26 cellular contexts compared by ENCODE assay signal in the genomic region with DNA sequence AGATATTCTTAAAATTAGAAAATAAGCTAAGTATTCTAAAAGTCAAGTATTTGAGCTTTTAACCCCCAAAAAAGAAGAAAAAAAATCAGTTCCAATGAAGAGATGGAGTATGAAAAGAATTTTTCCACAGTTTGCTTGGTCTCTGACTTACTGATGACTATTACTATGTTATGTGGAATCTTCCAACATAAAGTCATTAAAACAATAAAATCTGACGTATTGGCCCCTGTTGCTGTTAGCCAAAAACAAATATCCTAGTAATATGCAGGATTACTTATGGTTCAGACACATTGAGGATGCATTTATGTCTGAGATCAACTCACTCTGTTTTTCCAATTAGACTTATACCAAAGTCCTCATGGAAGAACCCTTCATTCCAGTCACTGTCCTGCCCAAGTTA.
DNase-seq lines count a peak whose midpoint lies in the region; ATAC-seq and TF ChIP-seq lines count a peak whose summit lies in the region.
"Had no signal": no experiment of that assay in that cellular context is flagged by ENCODE, and none has a peak within 500 bp of the region (broad histone marks: within the 10 kb centered on the region; RNA-seq: fewer than 3 reads in every experiment).

No MANE protein-coding gene starts in this region.

- H3K27me3 ChIP-seq in duodenal mucosa (ENCODE audit: control insufficient read depth in 1 of 2, insufficient read depth in 2 of 2, low read length in 2 of 2): no peaks in the 10 kb centered on the region
- H3K27me3 ChIP-seq: foreskin keratinocyte, sigmoid colon had no signal

- H3K27ac ChIP-seq in duodenal mucosa (ENCODE audit: low read depth, low read length): peak overlapping the region; percentile 43
- H3K27ac ChIP-seq: C4-2B, foreskin keratinocyte, parathyroid adenoma, sigmoid colon had no signal

- no peaks in the 10 kb centered on the region for H3K4me1 ChIP-seq in duodenal mucosa (ENCODE audit: control insufficient read depth in 1 of 2, insufficient read depth in 2 of 2, low read length in 2 of 2)
- H3K4me1 ChIP-seq: foreskin keratinocyte, HAP-1, parathyroid adenoma, sigmoid colon had no signal

- no peak overlapping the region for H3K4me3 ChIP-seq in duodenal mucosa (ENCODE audit: low read depth in 1 of 2, low read length in 2 of 2)
- H3K4me3 ChIP-seq: HAP-1, sigmoid colon had no signal

- no peak overlapping the region for H3K9ac ChIP-seq in duodenal mucosa (ENCODE audit: low read depth in 1 of 2, low read length in 2 of 2)
- H3K9ac ChIP-seq: parathyroid adenoma had no signal

- H3K36me3 ChIP-seq in duodenal mucosa (ENCODE audit: control insufficient read depth in 1 of 2, insufficient read depth in 2 of 2, low read length in 2 of 2): no peaks in the 10 kb centered on the region
- H3K36me3 ChIP-seq: HAP-1, sigmoid colon had no signal

- no peaks in the 10 kb centered on the region for H3K9me3 ChIP-seq in duodenal mucosa (ENCODE audit: control insufficient read depth in 1 of 2, low read length in 2 of 2)
- H3K9me3 ChIP-seq: HAP-1, sigmoid colon had no signal

- peak; percentile 48 for ATAC-seq in SK-N-SH treated with all-trans-retinoic acid at 6 μM for 48 hours
- ATAC-seq: activated CD8-positive, alpha-beta memory T cell treated with anti-CD3 and anti-CD28 coated beads, Interleukin-2, amount 10 ng/mL, durations not matched to agents 7 days and 5 days; activated naive CD8-positive, alpha-beta T cell treated with anti-CD3 and anti-CD28 coated beads, Interleukin-2, amount 50 U/mL, for 24 hours; naive thymus-derived CD8-positive, alpha-beta T cell had no signal

- DNase-seq in ELR (ENCODE audit: low read depth): peak; percentile 65
- DNase-seq in stromal cell of bone marrow (ENCODE audit: low read depth): peak; percentile 62
- DNase-seq in Ammon's horn (ENCODE audit: low spot score): no peak
- DNase-seq in NCI-H446 treated with DMSO at 0.1 percent for 48 hours (lab: John Stamatoyannopoulos, UW): no peak
- no peak for DNase-seq in NCI-H2107 (lab: John Stamatoyannopoulos, UW)
- no peak for DNase-seq in DMS153 treated with DMSO at 0.1 percent for 48 hours (lab: John Stamatoyannopoulos, UW; ENCODE audit: unreplicated experiment)
- DNase-seq: activated CD4-positive, alpha-beta T cell treated with anti-CD3 and anti-CD28 coated beads for 48 hours; activated CD8-positive, alpha-beta memory T cell treated with anti-CD3 and anti-CD28 coated beads, Interleukin-2, amount 10 ng/mL, durations not matched to agents 7 days and 5 days; activated naive CD8-positive, alpha-beta T cell treated with anti-CD3 and anti-CD28 coated beads, Interleukin-2, amount 50 U/mL, for 24 hours; cerebellar nuclear complex; GDM1; hippocampal formation; mesendoderm; MM.1S; naive thymus-derived CD8-positive, alpha-beta T cell; NCI-H187; RPMI8226; sigmoid colon; stimulated activated CD4-positive, alpha-beta T cell treated with anti-CD3 and anti-CD28 coated beads, Interleukin-1b, Interleukin-23, amount 100 ng/mL, for 48 hours; SW 1271 had no signal

TF ChIP-seq in SK-N-SH treated with all-trans-retinoic acid at 6 μM for 48 hours, 23 proteins besides CTCF, POLR2A, EP300 and RAD21:
- no peak for TF ChIP-seq OSR1 (CRISPR knock-in tag; IDR thresholded peaks at IDR 0.05)
- TF ChIP-seq ZNF8 (CRISPR knock-in tag; IDR thresholded peaks at IDR 0.05): no peak
- TF ChIP-seq, protein P1, sequence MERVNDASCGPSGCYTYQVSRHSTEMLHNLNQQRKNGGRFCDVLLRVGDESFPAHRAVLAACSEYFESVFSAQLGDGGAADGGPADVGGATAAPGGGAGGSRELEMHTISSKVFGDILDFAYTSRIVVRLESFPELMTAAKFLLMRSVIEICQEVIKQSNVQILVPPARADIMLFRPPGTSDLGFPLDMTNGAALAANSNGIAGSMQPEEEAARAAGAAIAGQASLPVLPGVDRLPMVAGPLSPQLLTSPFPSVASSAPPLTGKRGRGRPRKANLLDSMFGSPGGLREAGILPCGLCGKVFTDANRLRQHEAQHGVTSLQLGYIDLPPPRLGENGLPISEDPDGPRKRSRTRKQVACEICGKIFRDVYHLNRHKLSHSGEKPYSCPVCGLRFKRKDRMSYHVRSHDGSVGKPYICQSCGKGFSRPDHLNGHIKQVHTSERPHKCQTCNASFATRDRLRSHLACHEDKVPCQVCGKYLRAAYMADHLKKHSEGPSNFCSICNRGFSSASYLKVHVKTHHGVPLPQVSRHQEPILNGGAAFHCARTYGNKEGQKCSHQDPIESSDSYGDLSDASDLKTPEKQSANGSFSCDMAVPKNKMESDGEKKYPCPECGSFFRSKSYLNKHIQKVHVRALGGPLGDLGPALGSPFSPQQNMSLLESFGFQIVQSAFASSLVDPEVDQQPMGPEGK (CRISPR knock-in tag; IDR thresholded peaks at IDR 0.05; ENCODE audit: borderline replicate concordance): no peak
- no peak for TF ChIP-seq ZNF70 (CRISPR knock-in tag; IDR thresholded peaks at IDR 0.05)
- no peak for TF ChIP-seq CSDC2 (CRISPR knock-in tag; IDR thresholded peaks at IDR 0.05)
- TF ChIP-seq ESRRG (CRISPR knock-in tag; IDR thresholded peaks at IDR 0.05): no peak
- no peak for TF ChIP-seq ZFP30 (CRISPR knock-in tag; IDR thresholded peaks at IDR 0.05)
- TF ChIP-seq ZFP3 (CRISPR knock-in tag; IDR thresholded peaks at IDR 0.05): no peak
TF ChIP-seq in SK-N-SH treated with all-trans-retinoic acid at 6 μM for 48 hours: peak in this region for 0.

Comparison
In these comparisons a context has a peak if more than half of its experiments do, and no peak if none do; other contexts are left out.
1. DNase-seq: peak in ELR (single experiment) and stromal cell of bone marrow (single experiment); none in Ammon's horn (single experiment), NCI-H446 treated with DMSO at 0.1 percent for 48 hours (single experiment), NCI-H2107 (single experiment) and DMS153 treated with DMSO at 0.1 percent for 48 hours (single experiment).